In genomic region chr22:48639021-48639795, GRCh38 we compare ENCODE assay signal across 23 cellular contexts.
DNase-seq lines count a peak whose midpoint lies in the region; ATAC-seq and TF ChIP-seq lines count a peak whose summit lies in the region.
"Had no signal": no experiment of that assay in that cellular context is flagged by ENCODE, and none has a peak within 500 bp of the region (broad histone marks: within the 10 kb centered on the region; RNA-seq: fewer than 3 reads in every experiment).

No MANE protein-coding gene starts in this region.

- no peaks in the 10 kb centered on the region for H3K9me3 Mint-ChIP-seq in neural crest cell
- H3K9me3 Mint-ChIP-seq: CD8-positive, alpha-beta T cell had no signal

- peak overlapping the region in 8 of 11 experiments; percentile 38 to 98 (median 94); a peak in 16 of 22 replicates for H3K4me2 ChIP-seq in BLaER1 treated with 17β-estradiol and CSF1 and Interleukin-3, amounts not matched to agents 10 nM and 100 nM
- H3K4me2 ChIP-seq: A549 had no signal

- H3K9me3 ChIP-seq in right cardiac atrium (ENCODE audit: control insufficient read depth, low read length) (no peaks in the 10 kb centered on the region), right atrium auricular region (no peaks in the 10 kb centered on the region)
- H3K9me3 ChIP-seq in BLaER1 treated with 17β-estradiol and CSF1 and Interleukin-3, amounts not matched to agents 10 nM and 100 nM (replicated peaks in 1 of 11), result no peaks in the 10 kb centered on the region
- H3K9me3 ChIP-seq: A549, Caco-2 had no signal

- no peak overlapping the region for H3K4me3 Mint-ChIP-seq in neural crest cell
- H3K4me3 Mint-ChIP-seq: CD4-positive, CD25-positive, alpha-beta regulatory T cell; CD8-positive, alpha-beta T cell had no signal

- TF ChIP-seq CTCF in right atrium auricular region (IDR thresholded peaks at IDR 0.05) (no peak), neural crest cell (conservative IDR thresholded peaks at IDR 0.05) (no peak)

- ATAC-seq in right cardiac atrium, result no peak
- ATAC-seq: A549; CD8-positive, alpha-beta T cell; GM12878 had no signal

- intact Hi-C loops in right cardiac atrium (cut with DNase I), result no loop called here

- H3K27me3 ChIP-seq in right cardiac atrium (ENCODE audit: control insufficient read depth, insufficient read depth) (no peaks in the 10 kb centered on the region), right atrium auricular region (no peaks in the 10 kb centered on the region)
- no peaks in the 10 kb centered on the region; a peak in 1 of 22 replicates for H3K27me3 ChIP-seq in BLaER1 treated with 17β-estradiol and CSF1 and Interleukin-3, amounts not matched to agents 10 nM and 100 nM
- H3K27me3 ChIP-seq: BE2C had no signal

- H3K27ac ChIP-seq in right cardiac atrium (ENCODE audit: low read length), result no peak overlapping the region
- no peak overlapping the region for H3K27ac ChIP-seq in right atrium auricular region
- peak overlapping the region in 4 of 11 experiments; percentile 52 to 92 (median 76); a peak in 7 of 22 replicates for H3K27ac ChIP-seq in BLaER1 treated with 17β-estradiol and CSF1 and Interleukin-3, amounts not matched to agents 10 nM and 100 nM
- no peak overlapping the region for H3K27ac ChIP-seq in caudate nucleus (ENCODE audit: low read depth, low read length)
- H3K27ac ChIP-seq: A549, C4-2B, GM23248 had no signal

- H3K36me3 Mint-ChIP-seq in neural crest cell (ENCODE audit: low read depth), result no peaks in the 10 kb centered on the region
- H3K36me3 Mint-ChIP-seq: CD4-positive, CD25-positive, alpha-beta regulatory T cell; CD8-positive, alpha-beta T cell had no signal

- H3K4me1 Mint-ChIP-seq in neural crest cell, result peaks cover 30% of the 10 kb centered on the region

- peaks cover 0 to 75% (median 1%) of the 10 kb centered on the region in 11 experiments; a peak in 11 of 22 replicates for H4K20me1 ChIP-seq in BLaER1 treated with 17β-estradiol and CSF1 and Interleukin-3, amounts not matched to agents 10 nM and 100 nM

- H3K27ac Mint-ChIP-seq in neural crest cell (ENCODE audit: unreplicated experiment), result peak overlapping the region; percentile 43
- H3K27ac Mint-ChIP-seq: CD4-positive, CD25-positive, alpha-beta regulatory T cell; CD8-positive, alpha-beta T cell had no signal

- 84% methylated on average over 19 of the region's 19 CpGs for WGBS in right cardiac atrium

- H3K4me1 ChIP-seq in right cardiac atrium (ENCODE audit: control insufficient read depth, insufficient read depth, low read length), result no peaks in the 10 kb centered on the region
- no peaks in the 10 kb centered on the region for H3K4me1 ChIP-seq in right atrium auricular region
- peaks cover 52 to 100% (median 98%) of the 10 kb centered on the region in 10 experiments for H3K4me1 ChIP-seq in BLaER1 treated with 17β-estradiol and CSF1 and Interleukin-3, amounts not matched to agents 10 nM and 100 nM
- H3K4me1 ChIP-seq: A549, BE2C, Caco-2 had no signal

- no peaks in the 10 kb centered on the region for H3K27me3 Mint-ChIP-seq in neural crest cell (ENCODE audit: low read depth)
- H3K27me3 Mint-ChIP-seq: CD4-positive, CD25-positive, alpha-beta regulatory T cell had no signal

- no peak overlapping the region for H3K4me3 ChIP-seq in right cardiac atrium (ENCODE audit: low read length)
- H3K4me3 ChIP-seq in right atrium auricular region, result no peak overlapping the region
- no peak overlapping the region for H3K4me3 ChIP-seq in BLaER1 treated with 17β-estradiol and CSF1 and Interleukin-3, amounts not matched to agents 10 nM and 100 nM
- H3K4me3 ChIP-seq: A549, GM12878, GM23248 had no signal

- DNase-seq in right cardiac atrium (peak in 2 of 3 donors; percentile 32 to 33), right atrium auricular region (ENCODE audit: low spot score) (no peak), neural crest cell (ENCODE audit: low read depth, low spot score) (no peak), DMS 273 treated with DMSO at 0.1 percent for 48 hours (lab: John Stamatoyannopoulos, UW) (no peak), caudate nucleus (lab: John Stamatoyannopoulos, UW) (no peak)
- no peak for DNase-seq in stimulated activated CD4-positive, alpha-beta T cell treated with anti-CD3 and anti-CD28 coated beads, Interleukin-4, amount 100 ng/mL, for 1 hour
- DNase-seq: 8988T; ACHN; AML-193; BE2C; Caco-2; CD4-positive, CD25-positive, alpha-beta regulatory T cell; DMS79; EL; GDM1; GM23248; H7; HCEC 1CT had no signal

- peak overlapping the region in 4 of 11 experiments; percentile 50 to 76 (median 58); a peak in 7 of 22 replicates for H3K9ac ChIP-seq in BLaER1 treated with 17β-estradiol and CSF1 and Interleukin-3, amounts not matched to agents 10 nM and 100 nM
- H3K9ac ChIP-seq: GM23248 had no signal

- no peaks in the 10 kb centered on the region for H3K36me3 ChIP-seq in right atrium auricular region
- H3K36me3 ChIP-seq in BLaER1 treated with 17β-estradiol and CSF1 and Interleukin-3, amounts not matched to agents 10 nM and 100 nM, result no peaks in the 10 kb centered on the region
- H3K36me3 ChIP-seq: BE2C had no signal

Comparison
In these comparisons a context has a peak if more than half of its experiments do, and no peak if none do; other contexts are left out.
1. DNase-seq: peak in right cardiac atrium (2 of 3); none in right atrium auricular region (single experiment), neural crest cell (single experiment), stimulated activated CD4-positive, alpha-beta T cell treated with anti-CD3 and anti-CD28 coated beads, Interleukin-4, amount 100 ng/mL, for 1 hour (single experiment), DMS 273 treated with DMSO at 0.1 percent for 48 hours (single experiment) and caudate nucleus (0 of 61).